Comparison of ENCODE assay signal across 11 cellular contexts in genomic region chr5:77850536-77851228, GRCh38.
DNase-seq lines count a peak whose midpoint lies in the region; ATAC-seq and TF ChIP-seq lines count a peak whose summit lies in the region.
"Had no signal": no experiment of that assay in that cellular context is flagged by ENCODE, and none has a peak within 500 bp of the region (broad histone marks: within the 10 kb centered on the region; RNA-seq: fewer than 3 reads in every experiment).

No MANE protein-coding gene starts in this region.

- peak overlapping the region; percentile 51 for H3K23ac ChIP-seq in mesendoderm (ENCODE audit: low read length)

- no peak overlapping the region for H4K5ac ChIP-seq in mesendoderm (ENCODE audit: low read length)

- WGBS in mesendoderm (ENCODE audit: extremely low coverage, insufficient coverage, low lambda C conversion rate): no CpG with 5 or more reads among the region's 37 CpGs
- WGBS in testis, 2 donors: 53 to 64% methylated on average over 36 to 37 of the region's 37 CpGs

- H3K36me3 Mint-ChIP-seq in activated CD8-positive, alpha-beta memory T cell treated with anti-CD3 and anti-CD28 coated beads, Interleukin-2, amount 10 ng/mL, durations not matched to agents 7 days and 5 days: no peaks in the 10 kb centered on the region
- H3K36me3 Mint-ChIP-seq in chondrocyte (ENCODE audit: low read depth): no peaks in the 10 kb centered on the region

- peak overlapping the region; percentile 92 for H3K4me2 ChIP-seq in mesendoderm (ENCODE audit: low read length)

- H2AK5ac ChIP-seq in mesendoderm (ENCODE audit: low read length): no peak overlapping the region

- TF ChIP-seq CTCF in chondrocyte (IDR thresholded peaks at IDR 0.05) (no peak), testis (IDR thresholded peaks at IDR 0.05) (no peak)

- no peak overlapping the region for H2BK5ac ChIP-seq in mesendoderm (ENCODE audit: low read length)

- H4K8ac ChIP-seq in mesendoderm (ENCODE audit: low read depth, low read length): no peak overlapping the region

- intact Hi-C loops in testis (cut with DNase I; ENCODE audit: low total_unique reads): no loop called here

- peak overlapping the region; percentile 5 for H3K4me3 Mint-ChIP-seq in activated CD8-positive, alpha-beta memory T cell treated with anti-CD3 and anti-CD28 coated beads, Interleukin-2, amount 10 ng/mL, durations not matched to agents 7 days and 5 days
- peak overlapping the region; percentile 73 for H3K4me3 Mint-ChIP-seq in chondrocyte (ENCODE audit: unreplicated experiment)

- no peak overlapping the region for H3K4ac ChIP-seq in mesendoderm (ENCODE audit: low read depth, low read length)

- no peak for ATAC-seq in activated CD8-positive, alpha-beta memory T cell treated with anti-CD3 and anti-CD28 coated beads, Interleukin-2, amount 10 ng/mL, durations not matched to agents 7 days and 5 days
- ATAC-seq in HG02870 (IDR thresholded peaks at IDR 0.05; ENCODE audit: unreplicated experiment): no peak
- ATAC-seq in HG03378 (IDR thresholded peaks at IDR 0.05; ENCODE audit: unreplicated experiment): no peak

- H3K27me3 Mint-ChIP-seq in activated CD8-positive, alpha-beta memory T cell treated with anti-CD3 and anti-CD28 coated beads, Interleukin-2, amount 10 ng/mL, durations not matched to agents 7 days and 5 days: peaks cover 44% of the 10 kb centered on the region
- H3K27me3 Mint-ChIP-seq in chondrocyte (ENCODE audit: low read depth): peaks cover 4% of the 10 kb centered on the region

- no peak overlapping the region for H3K18ac ChIP-seq in mesendoderm (ENCODE audit: low read length)

- peak overlapping the region; percentile 76 for H3K56ac ChIP-seq in mesendoderm (ENCODE audit: low read length)

- H3K79me2 ChIP-seq in mesendoderm (ENCODE audit: control insufficient read depth, insufficient read depth, low read length): no peaks in the 10 kb centered on the region

- H3K9me3 Mint-ChIP-seq in activated CD8-positive, alpha-beta memory T cell treated with anti-CD3 and anti-CD28 coated beads, Interleukin-2, amount 10 ng/mL, durations not matched to agents 7 days and 5 days (ENCODE audit: low read depth): no peaks in the 10 kb centered on the region
- no peaks in the 10 kb centered on the region for H3K9me3 Mint-ChIP-seq in chondrocyte (ENCODE audit: low read depth)

- H3K9me3 ChIP-seq in testis: no peaks in the 10 kb centered on the region

- no peak overlapping the region for H3K27ac Mint-ChIP-seq in activated CD8-positive, alpha-beta memory T cell treated with anti-CD3 and anti-CD28 coated beads, Interleukin-2, amount 10 ng/mL, durations not matched to agents 7 days and 5 days
- H3K27ac Mint-ChIP-seq in chondrocyte (ENCODE audit: unreplicated experiment): no peak overlapping the region

- peak overlapping the region; percentile 23 for H3K9ac ChIP-seq in mesendoderm (ENCODE audit: low read length)

- CTCF ChIA-PET in activated CD8-positive, alpha-beta memory T cell treated with anti-CD3 and anti-CD28 coated beads, Interleukin-2, amount 10 ng/mL, durations not matched to agents 7 days and 5 days (lab: Charles Lee): interaction anchor here (1.4 kb wide), 1 partner anchor 13 kb away, joined by 4 read pairs; no protein-coding TSS in a partner anchor

- H3K36me3 ChIP-seq in mesendoderm (ENCODE audit: control insufficient read depth, insufficient read depth, low read length) (no peaks in the 10 kb centered on the region), testis (ENCODE audit: low read depth, missing control alignments) (no peaks in the 10 kb centered on the region)

- H3K27ac ChIP-seq in mesendoderm (ENCODE audit: low read depth, low read length) (no peak overlapping the region), testis (no peak overlapping the region)
- H3K27ac ChIP-seq: SK-N-MC had no signal

- no peak for DNase-seq in activated CD8-positive, alpha-beta memory T cell treated with anti-CD3 and anti-CD28 coated beads, Interleukin-2, amount 10 ng/mL, durations not matched to agents 7 days and 5 days
- no peak for DNase-seq in activated CD8-positive, alpha-beta memory T cell treated with anti-CD3 and anti-CD28 coated beads, Interleukin-2, amount 50 U/mL, for 4 hours
- no peak for DNase-seq in chondrocyte (ENCODE audit: low spot score)
- peak; percentile 75 for DNase-seq in mesendoderm
- DNase-seq in testis: no peak
- no peak for DNase-seq in NCI-H1092 (lab: John Stamatoyannopoulos, UW)
- DNase-seq: activated naive CD4-positive, alpha-beta T cell treated with anti-CD3 and anti-CD28 coated beads, Interleukin-2, amount 50 U/mL, for 16 hours; stimulated activated CD4-positive, alpha-beta T cell treated with anti-CD3 and anti-CD28 coated beads, Interleukin-4, amount 100 ng/mL, for 24 hours had no signal

- H3K4me1 ChIP-seq in mesendoderm (ENCODE audit: control insufficient read depth, low read depth, low read length): peaks cover 4% of the 10 kb centered on the region
- no peaks in the 10 kb centered on the region for H3K4me1 ChIP-seq in testis

- H3K4me3 ChIP-seq in mesendoderm (ENCODE audit: low read length): no peak overlapping the region
- H3K4me3 ChIP-seq in testis: peak overlapping the region; percentile 56 to 63

- no peak overlapping the region for H2BK15ac ChIP-seq in mesendoderm (replicated peaks; ENCODE audit: low read depth)

- H3K4me1 Mint-ChIP-seq in activated CD8-positive, alpha-beta memory T cell treated with anti-CD3 and anti-CD28 coated beads, Interleukin-2, amount 10 ng/mL, durations not matched to agents 7 days and 5 days: peaks cover 22% of the 10 kb centered on the region
- peaks cover 10% of the 10 kb centered on the region for H3K4me1 Mint-ChIP-seq in chondrocyte (ENCODE audit: low read depth)

- no peak for TF ChIP-seq POLR2A in testis (IDR thresholded peaks at IDR 0.05)

- no peaks in the 10 kb centered on the region for H3K79me1 ChIP-seq in mesendoderm (ENCODE audit: low read length)

- H3K27me3 ChIP-seq in mesendoderm (ENCODE audit: insufficient read depth, low read length, poor library complexity) (peaks cover 30% of the 10 kb centered on the region), testis (no peaks in the 10 kb centered on the region)

- H2BK120ac ChIP-seq in mesendoderm (ENCODE audit: low read depth, low read length): no peak overlapping the region
